ENCODE assay signal across 34 cellular contexts in the genomic region with DNA sequence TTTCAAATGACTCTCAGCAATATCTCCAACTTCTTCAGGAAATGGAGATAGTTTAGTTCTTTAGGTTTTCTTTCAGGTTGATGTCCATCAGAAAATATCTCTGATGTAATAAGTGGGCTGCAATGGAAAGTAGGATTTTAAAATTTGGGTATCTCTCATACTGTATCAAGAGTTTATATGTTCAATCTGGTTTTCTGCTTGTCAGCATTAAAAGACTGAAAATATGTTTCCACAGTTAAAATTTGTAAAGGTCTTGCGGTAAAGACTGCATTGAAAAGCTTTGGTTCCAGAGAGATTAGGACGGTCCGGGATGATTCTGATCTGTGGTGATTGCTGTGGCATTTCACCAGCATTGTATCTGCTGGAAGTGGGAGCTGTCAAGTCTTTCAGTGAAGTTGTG.
"Had no signal": no experiment of that assay in that cellular context is flagged by ENCODE, and none has a peak within 500 bp of the region (broad histone marks: within the 10 kb centered on the region; RNA-seq: fewer than 3 reads in every experiment).

No MANE protein-coding gene starts in this region.

- H3K27me3 Mint-ChIP-seq: activated B cell treated with CpG ODN at 0.5 μM for 24 hours; activated CD4-positive, alpha-beta T cell treated with anti-CD3 and anti-CD28 coated beads, Interleukin-2, amount 10 ng/mL, durations not matched to agents 24 days and 14 days; activated CD8-positive, alpha-beta T cell treated with anti-CD3 and anti-CD28 coated beads for 36 hours; activated naive CD8-positive, alpha-beta T cell treated with anti-CD3 and anti-CD28 coated beads for 36 hours; T-cell had no signal

- H3K36me3 Mint-ChIP-seq: activated CD4-positive, alpha-beta memory T cell treated with anti-CD3 and anti-CD28 coated beads for 36 hours; activated naive CD4-positive, alpha-beta T cell treated with anti-CD3 and anti-CD28 coated beads, Interleukin-2, amount 50 U/mL, for 72 hours; activated naive CD8-positive, alpha-beta T cell treated with anti-CD3 and anti-CD28 coated beads for 36 hours; T-cell had no signal

- H3K9me3 Mint-ChIP-seq: activated B cell treated with CpG ODN at 0.5 μM for 24 hours; activated CD4-positive, alpha-beta memory T cell treated with anti-CD3 and anti-CD28 coated beads for 36 hours; activated CD4-positive, alpha-beta T cell treated with anti-CD3 and anti-CD28 coated beads, Interleukin-2, amount 10 ng/mL, durations not matched to agents 24 days and 14 days; activated CD8-positive, alpha-beta T cell treated with anti-CD3 and anti-CD28 coated beads for 36 hours; activated naive CD4-positive, alpha-beta T cell treated with anti-CD3 and anti-CD28 coated beads for 36 hours; activated naive CD8-positive, alpha-beta T cell treated with anti-CD3 and anti-CD28 coated beads for 36 hours; activated T-cell treated with anti-CD3 and anti-CD28 coated beads, Interleukin-2, amount 50 U/mL, for 4 hours; activated T-helper 1 cell treated with anti-CD3 and anti-CD28 coated beads, Interleukin-12 subunit alpha, Interleukin-12 subunit beta, Interleukin-2, Interleukin-4 antibody, amounts not matched to agents 30 ng/mL and 10 ng/mL and 1 ng/mL, durations not matched to agents 14 hours and 24 hours and 36 hours; activated T-helper 17 cell treated with anti-CD3 and anti-CD28 coated beads, Interleukin-2, amount 50 U/mL, for 72 hours had no signal

- H3K9me3 ChIP-seq: adrenal gland, body of pancreas, breast epithelium had no signal

- ATAC-seq: activated CD8-positive, alpha-beta T cell treated with anti-CD3 and anti-CD28 coated beads for 36 hours; activated naive CD4-positive, alpha-beta T cell treated with anti-CD3 and anti-CD28 coated beads, Interleukin-2, amount 50 U/mL, for 72 hours; activated T-cell treated with anti-CD3 and anti-CD28 coated beads, Interleukin-2, amount 50 U/mL, for 4 hours; activated T-cell treated with anti-CD3 and anti-CD28 coated beads, Interleukin-2, amount 50 U/mL, for 72 hours; activated T-helper 17 cell treated with anti-CD3 and anti-CD28 coated beads, Interleukin-2, amount 50 U/mL, for 72 hours; body of pancreas; T-cell; T-helper 17 cell had no signal

- H3K4me1 Mint-ChIP-seq: activated B cell treated with CpG ODN at 0.5 μM for 24 hours; activated CD4-positive, alpha-beta T cell treated with anti-CD3 and anti-CD28 coated beads, Interleukin-2, amount 10 ng/mL, durations not matched to agents 24 days and 14 days; activated naive CD8-positive, alpha-beta T cell treated with anti-CD3 and anti-CD28 coated beads for 36 hours; activated T-helper 17 cell treated with anti-CD3 and anti-CD28 coated beads, Interleukin-2, amount 50 U/mL, for 72 hours; T-cell had no signal

- H3K27ac ChIP-seq: adrenal gland, body of pancreas, breast epithelium, VCaP had no signal

- FAIRE-seq: astrocyte, TTC549 had no signal

- DNase-seq: activated B cell treated with CpG ODN at 0.5 μM for 24 hours; activated CD4-positive, alpha-beta memory T cell treated with anti-CD3 and anti-CD28 coated beads for 36 hours; activated CD4-positive, alpha-beta T cell treated with anti-CD3 and anti-CD28 coated beads for 4 hours; activated CD4-positive, alpha-beta T cell treated with anti-CD3 and anti-CD28 coated beads, Interleukin-2, amount 10 ng/mL, durations not matched to agents 24 days and 14 days; activated CD4-positive, alpha-beta T cell treated with anti-CD3 and anti-CD28 coated beads, Interleukin-2, amount 50 U/mL, for 1 hour; activated CD4-positive, alpha-beta T cell treated with anti-CD3 and anti-CD28 coated beads, Interleukin-2, amount 50 U/mL, for 4 hours; activated CD4-positive, CD25-positive, alpha-beta regulatory T cell treated with anti-CD3 and anti-CD28 coated beads, Interleukin-2, amount 50 U/mL, for 72 hours; activated CD8-positive, alpha-beta memory T cell treated with anti-CD3 and anti-CD28 coated beads, Interleukin-2, amount 50 U/mL, for 4 hours; activated CD8-positive, alpha-beta T cell treated with anti-CD3 and anti-CD28 coated beads for 36 hours; activated effector memory CD4-positive, alpha-beta T cell treated with anti-CD3 and anti-CD28 coated beads, Interleukin-2, amount 50 U/mL, for 16 hours; activated gamma-delta T cell treated with Interleukin-2 at 50 U/mL for 16 hours; activated naive CD4-positive, alpha-beta T cell; activated naive CD4-positive, alpha-beta T cell treated with anti-CD3 and anti-CD28 coated beads for 36 hours; activated naive CD4-positive, alpha-beta T cell treated with anti-CD3 and anti-CD28 coated beads, Interleukin-2, amount 50 U/mL, for 16 hours; activated naive CD8-positive, alpha-beta T cell treated with anti-CD3 and anti-CD28 coated beads for 36 hours; activated T-cell treated with anti-CD3 and anti-CD28 coated beads for 4 hours; activated T-cell treated with anti-CD3 and anti-CD28 coated beads, Interleukin-2, amount 50 U/mL, for 1 hour; activated T-cell treated with anti-CD3 and anti-CD28 coated beads, Interleukin-2, amount 50 U/mL, for 4 hours; activated T-cell treated with anti-CD3 and anti-CD28 coated beads, Interleukin-2, amount 50 U/mL, for 72 hours; adrenal gland; amniotic stem cell; aorta; body of pancreas; central memory CD4-positive, alpha-beta T cell; T-cell; T-helper 17 cell; T-helper 9 cell had no signal

- H3K4me1 ChIP-seq: adrenal gland, breast epithelium had no signal

- H3K4me3 Mint-ChIP-seq: activated B cell treated with CpG ODN at 0.5 μM for 24 hours; activated CD4-positive, alpha-beta memory T cell treated with anti-CD3 and anti-CD28 coated beads for 36 hours; activated CD4-positive, alpha-beta T cell treated with anti-CD3 and anti-CD28 coated beads, Interleukin-2, amount 10 ng/mL, durations not matched to agents 24 days and 14 days; activated CD8-positive, alpha-beta T cell treated with anti-CD3 and anti-CD28 coated beads for 36 hours; activated naive CD4-positive, alpha-beta T cell treated with anti-CD3 and anti-CD28 coated beads for 36 hours; activated naive CD8-positive, alpha-beta T cell treated with anti-CD3 and anti-CD28 coated beads for 36 hours; activated T-cell treated with anti-CD3 and anti-CD28 coated beads, Interleukin-2, amount 50 U/mL, for 4 hours; activated T-cell treated with anti-CD3 and anti-CD28 coated beads, Interleukin-2, amount 50 U/mL, for 72 hours; activated T-helper 1 cell treated with anti-CD3 and anti-CD28 coated beads, Interleukin-12 subunit alpha, Interleukin-12 subunit beta, Interleukin-2, Interleukin-4 antibody, amounts not matched to agents 30 ng/mL and 10 ng/mL and 1 ng/mL, durations not matched to agents 14 hours and 24 hours and 36 hours; activated T-helper 17 cell treated with anti-CD3 and anti-CD28 coated beads, Interleukin-2, amount 50 U/mL, for 72 hours; T-cell; T-helper 17 cell had no signal

- H3K27ac Mint-ChIP-seq: activated B cell treated with CpG ODN at 0.5 μM for 24 hours; activated CD4-positive, alpha-beta memory T cell treated with anti-CD3 and anti-CD28 coated beads for 36 hours; activated CD4-positive, alpha-beta T cell treated with anti-CD3 and anti-CD28 coated beads, Interleukin-2, amount 10 ng/mL, durations not matched to agents 24 days and 14 days; activated CD8-positive, alpha-beta T cell treated with anti-CD3 and anti-CD28 coated beads for 36 hours; activated naive CD4-positive, alpha-beta T cell treated with anti-CD3 and anti-CD28 coated beads for 36 hours; activated naive CD4-positive, alpha-beta T cell treated with anti-CD3 and anti-CD28 coated beads, Interleukin-2, amount 50 U/mL, for 72 hours; activated naive CD8-positive, alpha-beta T cell treated with anti-CD3 and anti-CD28 coated beads for 36 hours; activated T-cell treated with anti-CD3 and anti-CD28 coated beads, Interleukin-2, amount 50 U/mL, for 72 hours; activated T-helper 1 cell treated with anti-CD3 and anti-CD28 coated beads, Interleukin-12 subunit alpha, Interleukin-12 subunit beta, Interleukin-2, Interleukin-4 antibody, amounts not matched to agents 30 ng/mL and 10 ng/mL and 1 ng/mL, durations not matched to agents 14 hours and 24 hours and 36 hours; activated T-helper 17 cell treated with anti-CD3 and anti-CD28 coated beads, Interleukin-2, amount 50 U/mL, for 72 hours; T-cell; T-helper 17 cell had no signal

- H3K27me3 ChIP-seq: adrenal gland, body of pancreas, breast epithelium had no signal

- H3K4me3 ChIP-seq: adrenal gland, body of pancreas, breast epithelium had no signal

- H3K36me3 ChIP-seq: adrenal gland, breast epithelium had no signal
